Comparison of ENCODE assay signal across 8 cellular contexts in genomic region chr13:33541962-33542308, GRCh38.
DNase-seq lines count a peak whose midpoint lies in the region; ATAC-seq and TF ChIP-seq lines count a peak whose summit lies in the region.

No MANE protein-coding gene starts in this region.

- peak overlapping the region; percentile 58 for H2AFZ ChIP-seq in PC-3 (ENCODE audit: low read length)

- no peaks in the 10 kb centered on the region for H3K9me3 ChIP-seq in PC-3 (ENCODE audit: low read length)

- peaks cover 11% of the 10 kb centered on the region for H3K36me3 Mint-ChIP-seq in Calu3 (ENCODE audit: insufficient read depth, unreplicated experiment)
- H3K36me3 Mint-ChIP-seq in endothelial cell (ENCODE audit: low read depth, unreplicated experiment), result no peaks in the 10 kb centered on the region
- no peaks in the 10 kb centered on the region for H3K36me3 Mint-ChIP-seq in osteocyte (ENCODE audit: unreplicated experiment)

- H3F3A ChIP-seq in PC-3 (ENCODE audit: low read length, unreplicated experiment), result peaks cover 8% of the 10 kb centered on the region

- H3K79me2 ChIP-seq in PC-3 (ENCODE audit: low read length), result no peaks in the 10 kb centered on the region

- POLR2A ChIA-PET in PC-3 (lab: Charles Lee; ENCODE audit: unreplicated experiment) (no interaction called here), GM10248 (lab: Yijun Ruan, JAX) (no interaction called here)

- intact Hi-C loops in Calu3 (cut with micrococcal nuclease; ENCODE audit: unreplicated experiment) (loop anchor here (1.0 to 2.0 kb wide), 2 partner anchors 181 to 313 kb away; no protein-coding TSS in a partner anchor), PC-3 (cut with micrococcal nuclease) (loop anchor here (1.0 to 10.0 kb wide), 8 partner anchors 55 to 956 kb away; partner anchors contain the start of genes PDS5B and STARD13)

- BruUV-seq in Calu3 (replicated peaks; lab: Mats Ljungman, UMichigan) (TSS peak; percentile 95), PC-3 (replicated peaks; lab: Mats Ljungman, UMichigan) (TSS peak; percentile 90)

- peak overlapping the region; percentile 97 for H3K27ac ChIP-seq in PC-3 (ENCODE audit: low read length)

- peak overlapping the region; percentile 82 for H3K4me2 ChIP-seq in PC-3 (ENCODE audit: low read length)

- DNase-seq in Calu3 (no peak), PC-3 (no peak), endothelial cell (ENCODE audit: low spot score) (no peak), osteocyte (ENCODE audit: extremely low spot score, unreplicated experiment) (no peak), dermis blood vessel endothelial cell (no peak), SIG-M5 treated with dmso at 0.1 percent for 504 hours (lab: John Stamatoyannopoulos, UW; ENCODE audit: unreplicated experiment) (no peak), NCI-H82 (lab: John Stamatoyannopoulos, UW) (no peak), GM10248 (ENCODE audit: extremely low spot score) (no peak)

- H3K4me3 ChIP-seq in PC-3 (ENCODE audit: low read length), result peak overlapping the region; percentile 61

- peaks cover 39% of the 10 kb centered on the region for H3K4me1 ChIP-seq in PC-3 (ENCODE audit: insufficient read depth, low read length)

- H3K9me2 ChIP-seq in PC-3 (replicated peaks; ENCODE audit: low read length), result no peaks in the 10 kb centered on the region

- H3K4me1 Mint-ChIP-seq in Calu3 (ENCODE audit: low read depth, unreplicated experiment) (peaks cover 11% of the 10 kb centered on the region), endothelial cell (ENCODE audit: unreplicated experiment) (peaks cover 31% of the 10 kb centered on the region), osteocyte (ENCODE audit: unreplicated experiment) (peaks cover 47% of the 10 kb centered on the region)

- CTCF ChIA-PET in Calu3 (lab: Charles Lee) (no interaction called here), PC-3 (lab: Charles Lee) (no interaction called here), GM10248 (lab: Yijun Ruan, JAX) (interaction anchor here (6.2 kb wide), 1 partner anchor 181 kb away, joined by 58 read pairs; no protein-coding TSS in a partner anchor)

- ATAC-seq in PC-3, result no peak

- H3K9me3 Mint-ChIP-seq in Calu3 (ENCODE audit: low read depth, unreplicated experiment), result peaks cover 4% of the 10 kb centered on the region
- no peaks in the 10 kb centered on the region for H3K9me3 Mint-ChIP-seq in endothelial cell (ENCODE audit: unreplicated experiment)
- H3K9me3 Mint-ChIP-seq in osteocyte (ENCODE audit: unreplicated experiment), result no peaks in the 10 kb centered on the region

- TF ChIP-seq CTCF in Calu3 (IDR thresholded peaks at IDR 0.05; ENCODE audit: unreplicated experiment) (no peak), PC-3 (conservative IDR thresholded peaks at IDR 0.05; ENCODE audit: low read depth, low read length) (no peak), endothelial cell (IDR thresholded peaks at IDR 0.05; ENCODE audit: unreplicated experiment) (no peak), osteocyte (IDR thresholded peaks at IDR 0.05) (no peak), GM10248 (IDR thresholded peaks at IDR 0.05; ENCODE audit: control extremely low read depth, extremely low read depth, low read depth, missing control alignments) (no peak)

- H3K27me3 ChIP-seq in PC-3 (ENCODE audit: low read length), result no peaks in the 10 kb centered on the region

- H3K27me3 Mint-ChIP-seq in Calu3 (ENCODE audit: unreplicated experiment) (no peaks in the 10 kb centered on the region), endothelial cell (ENCODE audit: unreplicated experiment) (peaks cover 14% of the 10 kb centered on the region), osteocyte (ENCODE audit: unreplicated experiment) (no peaks in the 10 kb centered on the region)

- no peaks in the 10 kb centered on the region for H3K36me3 ChIP-seq in PC-3 (ENCODE audit: low read depth, low read length)

- H3K4me3 Mint-ChIP-seq in Calu3 (ENCODE audit: low read depth, unreplicated experiment), result peak overlapping the region; percentile 67
- H3K4me3 Mint-ChIP-seq in endothelial cell (ENCODE audit: unreplicated experiment), result peak overlapping the region; percentile 91
- H3K4me3 Mint-ChIP-seq in osteocyte (ENCODE audit: unreplicated experiment), result peak overlapping the region; percentile 86

- no peaks in the 10 kb centered on the region for H4K20me1 ChIP-seq in PC-3 (ENCODE audit: low read length)

- peak overlapping the region; percentile 94 for H3K27ac Mint-ChIP-seq in Calu3 (ENCODE audit: unreplicated experiment)
- H3K27ac Mint-ChIP-seq in endothelial cell (ENCODE audit: unreplicated experiment), result peak overlapping the region; percentile 95
- peak overlapping the region; percentile 99 for H3K27ac Mint-ChIP-seq in osteocyte (ENCODE audit: unreplicated experiment)

- peak overlapping the region; percentile 93 for H3K9ac ChIP-seq in PC-3 (ENCODE audit: low read length)
